In genomic region chr3:2544212-2544611, GRCh38 we compare ENCODE assay signal across 26 cellular contexts.
A peak's percentile ranks its signal among the peaks of the same experiment; 100 is the strongest.
DNase-seq lines count a peak whose midpoint lies in the region; ATAC-seq, FAIRE-seq and TF ChIP-seq lines count a peak whose summit lies in the region.
"Had no signal": no experiment of that assay in that cellular context is flagged by ENCODE, and none has a peak within 500 bp of the region (broad histone marks: within the 10 kb centered on the region; RNA-seq: fewer than 3 reads in every experiment).

No MANE protein-coding gene starts in this region.

- peaks cover 34% of the 10 kb centered on the region for H3K9me3 Mint-ChIP-seq in osteocyte (ENCODE audit: unreplicated experiment)

- no peaks in the 10 kb centered on the region for H3K27me3 Mint-ChIP-seq in osteocyte (ENCODE audit: unreplicated experiment)
- H3K27me3 Mint-ChIP-seq: B cell; CD4-positive, CD25-positive, alpha-beta regulatory T cell; CD8-positive, alpha-beta memory T cell had no signal

- H3K4me1 ChIP-seq in A549 (no peaks in the 10 kb centered on the region), BLaER1 (peaks cover 12% of the 10 kb centered on the region), K562 (replicated peaks in 1 of 2; ENCODE audit: control insufficient read depth in 2 of 2, insufficient read depth in 2 of 2, low read length in 2 of 2) (no peaks in the 10 kb centered on the region)

- no peak overlapping the region for H3K27ac ChIP-seq in A549
- no peak overlapping the region for H3K27ac ChIP-seq in BLaER1
- no peak overlapping the region for H3K27ac ChIP-seq in K562 (ENCODE audit: extremely low read depth, low read depth, low read length)

- no peak overlapping the region for H3K27ac Mint-ChIP-seq in osteocyte (ENCODE audit: unreplicated experiment)
- H3K27ac Mint-ChIP-seq: B cell; CD14-positive monocyte; CD4-positive, CD25-positive, alpha-beta regulatory T cell; CD8-positive, alpha-beta memory T cell had no signal

- CTCF ChIA-PET in A549 (lab: Yijun Ruan, JAX): no interaction called here
- CTCF ChIA-PET in K562 (lab: Yijun Ruan, JAX; ENCODE audit: low intra/inter-chr PET ratio): no interaction called here

- H3K79me2 ChIP-seq in K562 (ENCODE audit: control insufficient read depth, insufficient read depth, low read length): no peaks in the 10 kb centered on the region

- no peak for TF ChIP-seq EP300 in A549 (IDR thresholded peaks at IDR 0.05)
- no peak for TF ChIP-seq EP300 in K562 (IDR thresholded peaks at IDR 0.05; ENCODE audit: low read length)

- H4K20me1 ChIP-seq in BLaER1 (no peaks in the 10 kb centered on the region), K562 (replicated peaks; ENCODE audit: control insufficient read depth, insufficient read depth, low read length) (no peaks in the 10 kb centered on the region)

- intact Hi-C loops in K562 (cut with micrococcal nuclease): no loop called here

- no peaks in the 10 kb centered on the region for H3K4me1 Mint-ChIP-seq in osteocyte (ENCODE audit: unreplicated experiment)
- H3K4me1 Mint-ChIP-seq: B cell; CD14-positive monocyte; CD4-positive, CD25-positive, alpha-beta regulatory T cell; CD8-positive, alpha-beta memory T cell had no signal

- H3K9ac ChIP-seq in BLaER1 (no peak overlapping the region), K562 (ENCODE audit: insufficient read depth in 1 of 2, low read depth in 2 of 2, low read length in 2 of 2) (no peak overlapping the region)

- H3K36me3 ChIP-seq in BLaER1 (no peaks in the 10 kb centered on the region), K562 (ENCODE audit: control insufficient read depth, insufficient read depth, low read length) (no peaks in the 10 kb centered on the region)

- H3K27me3 ChIP-seq in BLaER1 (no peaks in the 10 kb centered on the region), K562 (ENCODE audit: control insufficient read depth in 2 of 2, insufficient read depth in 2 of 2, low read length in 2 of 2) (no peaks in the 10 kb centered on the region)

- H3K4me3 Mint-ChIP-seq in osteocyte (ENCODE audit: unreplicated experiment): no peak overlapping the region
- H3K4me3 Mint-ChIP-seq: B cell; CD14-positive monocyte; CD4-positive, alpha-beta memory T cell; CD4-positive, CD25-positive, alpha-beta regulatory T cell; CD8-positive, alpha-beta memory T cell had no signal

- H2AFZ ChIP-seq in K562 (ENCODE audit: low read depth, low read length): no peak overlapping the region

- no peak for DNase-seq in A549 (ENCODE audit: low read depth in 1 of 2, low spot score in 1 of 2)
- no peak for DNase-seq in K562 (ENCODE audit: extremely low read depth in 1 of 4, low spot score in 3 of 4)
- no peak for DNase-seq in stimulated activated CD4-positive, alpha-beta T cell treated with anti-CD3 and anti-CD28 coated beads, Interleukin-15, amount 100 ng/mL, for 24 hours
- DNase-seq in NCI-H526 treated with DMSO at 0.1 percent for 48 hours (lab: John Stamatoyannopoulos, UW): no peak
- DNase-seq in osteocyte (ENCODE audit: extremely low spot score, unreplicated experiment): no peak
- DNase-seq: 8988T; AML-193; C1 segment of cervical spinal cord; CD4-positive, alpha-beta memory T cell; CD4-positive, CD25-positive, alpha-beta regulatory T cell; CD8-positive, alpha-beta memory T cell; COR-L47; DMS 273 treated with DMSO at 0.1 percent for 48 hours; DMS153; DMS53; DMS79; DND-41; EL; GDM1 had no signal

- H3K36me3 Mint-ChIP-seq in osteocyte (ENCODE audit: unreplicated experiment): no peaks in the 10 kb centered on the region
- H3K36me3 Mint-ChIP-seq: CD14-positive monocyte; CD4-positive, alpha-beta memory T cell; CD4-positive, CD25-positive, alpha-beta regulatory T cell; CD8-positive, alpha-beta memory T cell had no signal

- BruUV-seq in K562 (replicated peaks; lab: Mats Ljungman, UMichigan): no TSS peak

- TF ChIP-seq CTCF in A549 (IDR thresholded peaks at IDR 0.05) (no peak), K562 (IDR thresholded peaks at IDR 0.05 in 2 of 3, conservative IDR thresholded peaks at IDR 0.05 in 1 of 3; ENCODE audit: insufficient read depth in 2 of 3, low read depth in 1 of 3, low read length in 3 of 3) (no peak), osteocyte (IDR thresholded peaks at IDR 0.05) (no peak)

- no peaks in the 10 kb centered on the region for H3K9me1 ChIP-seq in K562 (ENCODE audit: control insufficient read depth, insufficient read depth, low read length)

- TF ChIP-seq POLR2A in A549 (IDR thresholded peaks at IDR 0.05; ENCODE audit: low read length): no peak
- no peak for TF ChIP-seq POLR2A in K562 (conservative IDR thresholded peaks at IDR 0.05)

- FAIRE-seq in A549 (lab: Jason Lieb, UNC) (no peak), K562 (lab: Jason Lieb, UNC) (no peak)
- FAIRE-seq: A204.1, GM12878, GM12892, GM18507 had no signal

- H3K4me3 ChIP-seq in A549: no peak overlapping the region
- H3K4me3 ChIP-seq in BLaER1: no peak overlapping the region
- no peak overlapping the region for H3K4me3 ChIP-seq in K562
- H3K4me3 ChIP-seq: GM12878 had no signal

- TF ChIP-seq RAD21 in A549 (conservative IDR thresholded peaks at IDR 0.05 in 1 of 2, IDR thresholded peaks at IDR 0.05 in 1 of 2) (no peak), K562 (CRISPR knock-in tag; conservative IDR thresholded peaks at IDR 0.05 in 1 of 2, IDR thresholded peaks at IDR 0.05 in 1 of 2) (no peak)

- POLR2A ChIA-PET in A549 (lab: Yijun Ruan, JAX): no interaction called here
- POLR2A ChIA-PET in K562 (lab: Yijun Ruan, JAX): no interaction called here

- H3K9me3 ChIP-seq in A549 (no peaks in the 10 kb centered on the region), BLaER1 (0 out of 2 replicates have a peak, but pooled peaks cover 4% of the 10 kb centered on the region), K562 (replicated peaks; ENCODE audit: control insufficient read depth, insufficient read depth, low read depth, low read length) (no peaks in the 10 kb centered on the region; the same call in 1 of the 2 replicates)

- in situ Hi-C loops in K562 (cut with MboI): no loop called here

- 2% methylated on average over 2 of the region's 2 CpGs for WGBS in A549 (ENCODE audit: missing lambda C conversion rate)
- 0% methylated on average over 2 of the region's 2 CpGs for WGBS in K562 (ENCODE audit: insufficient coverage, low coverage, missing lambda C conversion rate)

- H3K4me2 ChIP-seq in A549 (no peak overlapping the region), BLaER1 (0 out of 2 replicates have a peak overlapping the region, but pooled peaks have one; percentile 1), K562 (ENCODE audit: insufficient read depth, low read length) (no peak overlapping the region)

- ATAC-seq in A549 (no peak), K562 (no peak)

TF ChIP-seq in A549, 52 proteins besides CTCF, POLR2A, EP300 and RAD21:
- TF ChIP-seq MAFK (IDR thresholded peaks at IDR 0.05; ENCODE audit: partially characterized antibody) (peak; percentile 64), FOSB (CRISPR knock-in tag; IDR thresholded peaks at IDR 0.05) (no peak)

TF ChIP-seq in K562, 482 proteins besides CTCF, POLR2A, EP300 and RAD21 (continues in another document):
- TF ChIP-seq ZSCAN32 (CRISPR knock-in tag; IDR thresholded peaks at IDR 0.05) (no peak), COPS2 (conservative IDR thresholded peaks at IDR 0.05) (no peak), KLF6 (CRISPR knock-in tag; IDR thresholded peaks at IDR 0.05; ENCODE audit: borderline replicate concordance) (no peak), ELF1 (tag; IDR thresholded peaks at IDR 0.05) (no peak), BCLAF1 (IDR thresholded peaks at IDR 0.05; ENCODE audit: borderline replicate concordance in 1 of 2, control insufficient read depth in 1 of 2, low read depth in 2 of 2, low read length in 1 of 2) (no peak), ATF2 (CRISPR knock-in tag; IDR thresholded peaks at IDR 0.05) (no peak), ZNF316 (IDR thresholded peaks at IDR 0.05) (peak; percentile 11; the same call in 1 of the 2 replicates), MAFF (IDR thresholded peaks at IDR 0.05; ENCODE audit: low read length) (peak; percentile 51)

Comparison
In these comparisons a context has a peak if more than half of its experiments do, and no peak if none do; other contexts are left out.
1. Of the 35 proteins assayed by ChIP-seq in both K562 and A549: peak only in K562: none; only in A549: MAFK; in both: none; in neither: 34.